In the genomic region with DNA sequence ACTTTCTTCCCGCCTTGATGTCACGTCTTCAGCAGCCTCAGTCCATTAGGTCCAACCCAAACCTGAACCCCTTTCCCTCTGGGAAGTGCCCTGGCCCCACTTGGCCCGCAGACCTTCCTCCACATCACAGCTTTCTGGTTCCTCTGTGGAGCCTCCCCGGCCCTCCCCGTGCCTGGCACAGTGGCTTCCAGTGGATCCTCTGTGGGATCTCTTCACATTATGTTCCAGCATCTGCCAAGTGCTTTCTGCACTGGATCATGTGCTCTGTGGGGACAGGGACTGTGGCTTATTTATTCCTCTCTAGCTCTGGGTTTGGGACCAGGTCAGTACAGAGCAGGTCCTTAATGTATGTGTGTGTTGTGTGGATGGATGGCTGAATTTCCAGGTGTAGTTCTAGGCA, we compare ENCODE assay signal across 1 cellular context.
TF ChIP-seq lines count a peak whose summit lies in the region.

No MANE protein-coding gene starts in this region.

TF ChIP-seq in K562, 482 proteins besides CTCF, POLR2A, EP300 and RAD21:
- TF ChIP-seq FOS (IDR thresholded peaks at IDR 0.05; ENCODE audit: extremely low read depth, insufficient read length): no peak
- TF ChIP-seq HDAC8 (tag; IDR thresholded peaks at IDR 0.05): no peak
- TF ChIP-seq HDAC2 (IDR thresholded peaks at IDR 0.05): no peak
- no peak for TF ChIP-seq MTA3 (IDR thresholded peaks at IDR 0.05; ENCODE audit: borderline replicate concordance)
- no peak for TF ChIP-seq SLC30A9 (CRISPR knock-in tag; IDR thresholded peaks at IDR 0.05)
